1 cellular context compared by ENCODE assay signal in genomic region chr19:38196245-38196837, GRCh38.
A peak's percentile ranks its signal among the peaks of the same experiment; 100 is the strongest.
TF ChIP-seq lines count a peak whose summit lies in the region.

No MANE protein-coding gene starts in this region.

TF ChIP-seq in HEK293, 187 proteins besides CTCF, POLR2A, EP300 and RAD21 (continued from another document):
- TF ChIP-seq HIC1 (tag by site-specific recombination; IDR thresholded peaks at IDR 0.05) (no peak), BCL11B (tag by site-specific recombination; IDR thresholded peaks at IDR 0.05; ENCODE audit: low read depth) (peak; percentile 99), ZNF335 (tag by site-specific recombination; conservative IDR thresholded peaks at IDR 0.05) (no peak)
